In the genomic region with DNA sequence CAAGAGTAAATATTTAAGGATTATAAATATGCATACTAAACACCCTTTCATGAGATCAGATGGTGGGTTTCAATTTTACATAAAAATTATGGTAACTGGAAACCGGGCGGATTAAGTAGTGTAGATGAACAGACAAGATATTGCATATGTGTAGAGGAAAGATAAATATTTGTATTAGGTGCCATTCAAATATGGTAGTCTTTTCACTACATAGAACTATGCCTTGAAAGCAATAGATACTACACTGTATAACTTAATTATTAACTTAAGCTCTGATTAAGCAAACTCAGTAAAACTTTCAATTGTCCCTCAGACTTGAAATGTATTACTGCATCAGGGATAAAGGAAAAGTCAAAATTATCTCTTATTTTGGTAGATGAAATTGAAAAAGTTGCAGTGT, we compare ENCODE assay signal across 1 cellular context.
TF ChIP-seq lines count a peak whose summit lies in the region.

No MANE protein-coding gene starts in this region.

TF ChIP-seq in IMR-90, 13 proteins besides CTCF, POLR2A, EP300 and RAD21:
- TF ChIP-seq, protein P1, sequence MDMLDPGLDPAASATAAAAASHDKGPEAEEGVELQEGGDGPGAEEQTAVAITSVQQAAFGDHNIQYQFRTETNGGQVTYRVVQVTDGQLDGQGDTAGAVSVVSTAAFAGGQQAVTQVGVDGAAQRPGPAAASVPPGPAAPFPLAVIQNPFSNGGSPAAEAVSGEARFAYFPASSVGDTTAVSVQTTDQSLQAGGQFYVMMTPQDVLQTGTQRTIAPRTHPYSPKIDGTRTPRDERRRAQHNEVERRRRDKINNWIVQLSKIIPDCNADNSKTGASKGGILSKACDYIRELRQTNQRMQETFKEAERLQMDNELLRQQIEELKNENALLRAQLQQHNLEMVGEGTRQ (IDR thresholded peaks at IDR 0.05; ENCODE audit: low read depth, low read length), result no peak
- no peak for TF ChIP-seq NFE2L2 (IDR thresholded peaks at IDR 0.05; ENCODE audit: low read depth, low read length)
- no peak for TF ChIP-seq FOS (IDR thresholded peaks at IDR 0.05; ENCODE audit: low read depth, low read length)
- no peak for TF ChIP-seq CHD1 (IDR thresholded peaks at IDR 0.05; ENCODE audit: low read depth, low read length)
- no peak for TF ChIP-seq SMC3 (IDR thresholded peaks at IDR 0.05; ENCODE audit: low read depth, low read length)
- TF ChIP-seq RCOR1 (IDR thresholded peaks at IDR 0.05; ENCODE audit: insufficient replicate concordance, low read length), result no peak
- no peak for TF ChIP-seq BHLHE40 (IDR thresholded peaks at IDR 0.05; ENCODE audit: low read depth, low read length)
- no peak for TF ChIP-seq RFX5 (IDR thresholded peaks at IDR 0.05; ENCODE audit: low read depth, low read length)
- no peak for TF ChIP-seq MXI1 (IDR thresholded peaks at IDR 0.05; ENCODE audit: borderline replicate concordance, low read depth, low read length)
- TF ChIP-seq, protein P2, sequence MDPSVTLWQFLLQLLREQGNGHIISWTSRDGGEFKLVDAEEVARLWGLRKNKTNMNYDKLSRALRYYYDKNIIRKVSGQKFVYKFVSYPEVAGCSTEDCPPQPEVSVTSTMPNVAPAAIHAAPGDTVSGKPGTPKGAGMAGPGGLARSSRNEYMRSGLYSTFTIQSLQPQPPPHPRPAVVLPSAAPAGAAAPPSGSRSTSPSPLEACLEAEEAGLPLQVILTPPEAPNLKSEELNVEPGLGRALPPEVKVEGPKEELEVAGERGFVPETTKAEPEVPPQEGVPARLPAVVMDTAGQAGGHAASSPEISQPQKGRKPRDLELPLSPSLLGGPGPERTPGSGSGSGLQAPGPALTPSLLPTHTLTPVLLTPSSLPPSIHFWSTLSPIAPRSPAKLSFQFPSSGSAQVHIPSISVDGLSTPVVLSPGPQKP (IDR thresholded peaks at IDR 0.05; ENCODE audit: borderline replicate concordance, low read depth, low read length), result no peak
- no peak for TF ChIP-seq MAFK (IDR thresholded peaks at IDR 0.05; ENCODE audit: low read depth, low read length)
- no peak for TF ChIP-seq MAZ (IDR thresholded peaks at IDR 0.05; ENCODE audit: borderline replicate concordance, low read depth, low read length)
- TF ChIP-seq CEBPB (IDR thresholded peaks at IDR 0.05; ENCODE audit: low read depth, low read length), result no peak
